16 cellular contexts compared by ENCODE assay signal in the genomic region with DNA sequence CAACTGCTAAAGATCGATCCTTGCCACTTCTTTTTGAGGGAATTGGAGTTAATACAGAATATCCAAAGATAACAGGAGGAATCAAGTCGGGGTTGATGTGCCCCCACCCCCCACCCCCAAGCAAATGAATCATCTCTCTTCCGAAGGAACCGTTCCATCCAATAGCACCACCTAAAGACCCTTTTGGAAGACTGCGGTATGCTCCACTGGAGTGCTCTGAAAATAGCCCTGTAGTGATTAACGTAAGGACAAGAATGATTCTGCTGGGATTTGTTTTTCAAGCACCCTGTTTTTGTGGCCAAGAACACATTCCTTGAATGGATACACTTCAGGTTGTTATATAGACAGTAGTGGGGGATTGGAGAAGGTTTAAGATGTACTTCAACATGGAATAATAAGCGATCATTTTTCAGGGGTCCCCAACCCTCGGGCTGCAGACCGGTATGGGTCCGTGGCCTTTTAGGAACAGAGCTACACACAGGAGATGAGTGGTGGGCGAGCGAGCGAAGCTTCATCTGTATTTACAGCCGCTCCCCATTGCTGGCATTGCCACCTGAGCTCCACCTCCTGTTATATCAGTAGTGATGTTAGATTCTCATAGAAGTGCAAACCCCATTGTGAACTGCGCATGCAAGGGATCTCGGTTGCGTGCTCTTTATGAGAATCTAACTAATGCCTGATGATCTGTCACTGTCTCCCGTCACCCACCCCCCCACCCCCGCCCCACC. TPM values are rescaled to one million over a fixed set of nuclear protein-coding genes. Genes with fewer than 3 reads are reported as not detected.
DNase-seq lines count a peak whose midpoint lies in the region; ATAC-seq, FAIRE-seq and TF ChIP-seq lines count a peak whose summit lies in the region.
"Had no signal": no experiment of that assay in that cellular context is flagged by ENCODE, and none has a peak within 500 bp of the region (broad histone marks: within the 10 kb centered on the region; RNA-seq: fewer than 3 reads in every experiment).

No MANE protein-coding gene starts in this region.

- TF ChIP-seq RAD21 in H1 (IDR thresholded peaks at IDR 0.05 in 1 of 2, conservative IDR thresholded peaks at IDR 0.05 in 1 of 2; ENCODE audit: low read depth in 2 of 2, low read length in 2 of 2) = peak in 1 of 2 experiments; percentile 31; a peak in 2 of 4 replicates

- peak overlapping the region; percentile 93 for H2AFZ ChIP-seq in H1 (ENCODE audit: low read length)

- no peak overlapping the region for H2BK12ac ChIP-seq in H1 (ENCODE audit: low read depth, low read length)

- no peak overlapping the region for H3K56ac ChIP-seq in H1 (replicated peaks; ENCODE audit: insufficient read length, low read depth, low read length)

- FAIRE-seq in H1 (lab: Jason Lieb, UNC) = no peak

- H3K4me3 ChIP-seq in AG04450 (ENCODE audit: low read depth, low read length) = no peak overlapping the region
- H3K4me3 ChIP-seq in H1 (ENCODE audit: extremely low read depth in 1 of 4, insufficient read depth in 2 of 4, low read depth in 3 of 4, low read length in 4 of 4) = no peak overlapping the region
- H3K4me3 ChIP-seq: heart left ventricle, prostate gland, transverse colon had no signal

- no peaks in the 10 kb centered on the region for H4K20me1 ChIP-seq in H1 (replicated peaks in 1 of 2; ENCODE audit: control insufficient read depth in 1 of 2, insufficient read depth in 2 of 2, low read length in 2 of 2)

- no peaks in the 10 kb centered on the region for H3K9me3 ChIP-seq in AG04450 (ENCODE audit: control insufficient read depth, insufficient read depth, low read length)
- no peaks in the 10 kb centered on the region for H3K9me3 ChIP-seq in H1 (ENCODE audit: insufficient read depth in 2 of 2, low read depth in 1 of 2, low read length in 1 of 2)
- H3K9me3 ChIP-seq: prostate gland had no signal

- H2BK5ac ChIP-seq in H1 (ENCODE audit: low read depth, low read length) = no peak overlapping the region

- no peaks in the 10 kb centered on the region for H3K36me3 ChIP-seq in H1 (ENCODE audit: control insufficient read depth in 2 of 4, insufficient read depth in 4 of 4, low read length in 3 of 4)
- H3K36me3 ChIP-seq: heart left ventricle, prostate gland, transverse colon had no signal

- no peak overlapping the region for H4K91ac ChIP-seq in H1 (replicated peaks; ENCODE audit: insufficient read length, low read length)

- no peak overlapping the region for H3K4ac ChIP-seq in H1 (replicated peaks; ENCODE audit: insufficient read length, low read depth, low read length)

- H4K5ac ChIP-seq in H1 (ENCODE audit: insufficient read length, low read depth, low read length) = no peak overlapping the region

- H3K27ac ChIP-seq in AG04450 (ENCODE audit: low read depth, low read length) (no peak overlapping the region), H1 (ENCODE audit: low read depth, low read length) (no peak overlapping the region)
- H3K27ac ChIP-seq: heart left ventricle, prostate gland, transverse colon had no signal

- DNase-seq in DMS53 (lab: John Stamatoyannopoulos, UW) (peak; percentile 59), DMS53 treated with DMSO at 0.1 percent for 48 hours (lab: John Stamatoyannopoulos, UW; ENCODE audit: unreplicated experiment) (no peak), AG04450 (ENCODE audit: low read depth, low spot score) (no peak), NCI-H69 (lab: John Stamatoyannopoulos, UW) (peak; percentile 34), H1 (ENCODE audit: low read depth in 1 of 2, low spot score in 2 of 2) (no peak), SW480 (ENCODE audit: low spot score) (no peak)
- DNase-seq: activated gamma-delta T cell had no signal

- peaks cover 0 to 3% (median 0%) of the 10 kb centered on the region in 4 experiments; a peak in 2 of 7 replicates for H3K4me1 ChIP-seq in H1 (replicated peaks in 1 of 4; ENCODE audit: control insufficient read depth in 3 of 4, insufficient read depth in 4 of 4, low read length in 3 of 4)
- H3K4me1 ChIP-seq: heart left ventricle, prostate gland, transverse colon had no signal

- H2BK15ac ChIP-seq in H1 (ENCODE audit: low read length) = no peak overlapping the region

- no peak for TF ChIP-seq EP300 in H1 (IDR thresholded peaks at IDR 0.05; ENCODE audit: borderline replicate concordance in 1 of 2, low read depth in 2 of 2, low read length in 2 of 2)

- CTCF ChIA-PET in AG04450 (lab: Charles Lee) (interaction anchor here (0.5 to 1.0 kb wide), 8 partner anchors 12 to 697 kb away, joined by 3 to 4 read pairs (median 3); no protein-coding TSS in a partner anchor), H1 (lab: Charles Lee; ENCODE audit: partially characterized antibody) (interaction anchor here (0.6 to 1.3 kb wide), 18 partner anchors 9 to 443 kb away, joined by 3 to 7 read pairs (median 3); a partner anchor contains a TSS)

- H2BK120ac ChIP-seq in H1 (replicated peaks; ENCODE audit: low read depth, low read length) = no peak overlapping the region

- H3K4me2 ChIP-seq in H1 (ENCODE audit: insufficient read depth in 1 of 2, low read depth in 2 of 2, low read length in 2 of 2) = no peak overlapping the region

- H2BK20ac ChIP-seq in H1 (ENCODE audit: low read length) = no peak overlapping the region

- H3K23ac ChIP-seq in H1 (ENCODE audit: insufficient read length) = no peak overlapping the region

- WGBS in H1 (ENCODE audit: extremely low coverage in 1 of 2, insufficient coverage in 1 of 2, insufficient read length in 1 of 2, insufficient replicate concordance in 2 of 2, low coverage in 1 of 2, low lambda C conversion rate in 2 of 2, missing lambda C conversion rate in 1 of 2), 2 experiments = 87% methylated on average over 18 of the region's 19 CpGs; no CpG with 5 or more reads in 1 of the 2 experiments

- H3K27me3 ChIP-seq in AG04450 (ENCODE audit: control insufficient read depth, insufficient read depth, low read length) (peaks cover 3% of the 10 kb centered on the region), H1 (replicated peaks in 1 of 4; ENCODE audit: control insufficient read depth in 3 of 4, extremely low read depth in 1 of 4, insufficient read depth in 3 of 4, low read length in 3 of 4) (no peaks in the 10 kb centered on the region)
- H3K27me3 ChIP-seq: heart left ventricle, transverse colon had no signal

- H3K14ac ChIP-seq in H1 (ENCODE audit: insufficient read length) = no peak overlapping the region

- no peak overlapping the region for H3K18ac ChIP-seq in H1 (ENCODE audit: extremely low read depth, low read length)

- POLR2A ChIA-PET in AG04450 (lab: Yijun Ruan, JAX) (no interaction called here), H1 (lab: Charles Lee; ENCODE audit: partially characterized antibody) (no interaction called here)

- no peaks in the 10 kb centered on the region for H3K79me1 ChIP-seq in H1 (ENCODE audit: low read depth, low read length)

- H4K8ac ChIP-seq in H1 (ENCODE audit: extremely low read depth, insufficient read depth, low read length) = no peak overlapping the region

- no peak overlapping the region for H3K9ac ChIP-seq in H1 (replicated peaks in 1 of 4; ENCODE audit: extremely low read depth in 1 of 4, low read depth in 3 of 4, low read length in 3 of 4)

- no peak for TF ChIP-seq POLR2A in H1 (IDR thresholded peaks at IDR 0.05; ENCODE audit: control extremely low read depth in 1 of 2, low read depth in 2 of 2, low read length in 2 of 2)

- ATAC-seq in GM21526 (IDR thresholded peaks at IDR 0.05; ENCODE audit: low FRiP score, unreplicated experiment) (no peak), GM18909 (IDR thresholded peaks at IDR 0.05; ENCODE audit: poor library complexity, unreplicated experiment) (no peak)

- no peak overlapping the region for H2AK5ac ChIP-seq in H1 (ENCODE audit: low read depth, low read length)

- TF ChIP-seq CTCF in AG04450 (IDR thresholded peaks at IDR 0.05; ENCODE audit: low read depth, low read length) = peak; percentile 9; the same call in 1 of the 2 replicates
- TF ChIP-seq CTCF in H1 (IDR thresholded peaks at IDR 0.05; ENCODE audit: control extremely low read depth in 1 of 3, insufficient read depth in 1 of 3, low read depth in 1 of 3, low read length in 3 of 3) = peak; percentile 4 to 30 (median 19); a peak in 2 of 4 replicates

- H3K23me2 ChIP-seq in H1 (ENCODE audit: low read depth, low read length) = no peaks in the 10 kb centered on the region

- H3K79me2 ChIP-seq in H1 (ENCODE audit: control insufficient read depth in 1 of 2, insufficient read depth in 2 of 2, low read length in 2 of 2) = no peaks in the 10 kb centered on the region

TF ChIP-seq in H1, 55 proteins besides CTCF, POLR2A, EP300 and RAD21 (continues in another document):
- TF ChIP-seq RFX5 (IDR thresholded peaks at IDR 0.05; ENCODE audit: borderline replicate concordance, low read depth, low read length) (no peak), SAP30 (IDR thresholded peaks at IDR 0.05; ENCODE audit: insufficient read depth, insufficient replicate concordance, low read length) (no peak), PHF8 (conservative IDR thresholded peaks at IDR 0.05; ENCODE audit: low read depth, low read length) (no peak), MAFK (IDR thresholded peaks at IDR 0.05; ENCODE audit: low read depth, low read length) (no peak), BCL11A (IDR thresholded peaks at IDR 0.05; ENCODE audit: low read depth in 2 of 2, low read length in 2 of 2) (no peak), TEAD4 (IDR thresholded peaks at IDR 0.05; ENCODE audit: low read depth, low read length) (no peak), SIN3A (conservative IDR thresholded peaks at IDR 0.05 in 1 of 2, IDR thresholded peaks at IDR 0.05 in 1 of 2; ENCODE audit: low read depth in 1 of 2, low read length in 2 of 2) (no peak)
- TF ChIP-seq, protein P1, sequence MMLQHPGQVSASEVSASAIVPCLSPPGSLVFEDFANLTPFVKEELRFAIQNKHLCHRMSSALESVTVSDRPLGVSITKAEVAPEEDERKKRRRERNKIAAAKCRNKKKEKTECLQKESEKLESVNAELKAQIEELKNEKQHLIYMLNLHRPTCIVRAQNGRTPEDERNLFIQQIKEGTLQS (IDR thresholded peaks at IDR 0.05; ENCODE audit: insufficient read depth, low read depth, low read length) = no peak
- TF ChIP-seq, protein P2, sequence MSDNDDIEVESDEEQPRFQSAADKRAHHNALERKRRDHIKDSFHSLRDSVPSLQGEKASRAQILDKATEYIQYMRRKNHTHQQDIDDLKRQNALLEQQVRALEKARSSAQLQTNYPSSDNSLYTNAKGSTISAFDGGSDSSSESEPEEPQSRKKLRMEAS (IDR thresholded peaks at IDR 0.05) = no peak

RNA-seq across cellular contexts. Expression of a gene that starts 44.5 kb away (rescaled TPM):
- polyA plus RNA-seq in AG04450 (2011; rRNA removed) (not detected in 2 replicates), H1 (2011; rRNA removed) (not detected in 2 replicates)
- polyA minus RNA-seq in AG04450 (2011; rRNA and poly(A)+ RNA removed) = not detected in 2 replicates
- total RNA-seq in H1 (2021; fragmentation: NEBNext Ultra II Directional; extraction: Animal tissue kit (Norgen Biotek cat#: 25700)) = not detected in 2 replicates
- polyA plus RNA-seq in H1 (2011; cell fraction: cytosol; rRNA removed) = not detected
- polyA plus RNA-seq in H1 (2011; cell fraction: nucleus; rRNA removed) = not detected
- polyA plus RNA-seq in H1 (2012, experiment 1 of 2) = not detected in 4 replicates
- not detected for polyA plus RNA-seq in H1 (2012, experiment 2 of 2)
- not detected for polyA plus RNA-seq in H1 (2013, experiment 1 of 2)
- polyA plus RNA-seq in H1 (2013, experiment 2 of 2) = not detected
- not detected in 2 replicates for polyA minus RNA-seq in H1 (2011; rRNA and poly(A)+ RNA removed)
- not detected for polyA minus RNA-seq in H1 (2011; cell fraction: cytosol; rRNA and poly(A)+ RNA removed)
- not detected for polyA minus RNA-seq in H1 (2011; cell fraction: nucleus; rRNA and poly(A)+ RNA removed)
- total RNA-seq: cerebellum, epithelial cell of proximal tubule, heart left ventricle, mesenteric fat pad, prostate gland, skeletal muscle tissue had no signal
- polyA plus RNA-seq: heart left ventricle had no signal

Comparison
In these comparisons a context has a peak if more than half of its experiments do, and no peak if none do; other contexts are left out.
1. DNase-seq: peak in DMS53 (single experiment) and NCI-H69 (single experiment); none in DMS53 treated with DMSO at 0.1 percent for 48 hours (single experiment), AG04450 (single experiment), H1 (0 of 2) and SW480 (single experiment).